9 cellular contexts compared by ENCODE assay signal in the genomic region with DNA sequence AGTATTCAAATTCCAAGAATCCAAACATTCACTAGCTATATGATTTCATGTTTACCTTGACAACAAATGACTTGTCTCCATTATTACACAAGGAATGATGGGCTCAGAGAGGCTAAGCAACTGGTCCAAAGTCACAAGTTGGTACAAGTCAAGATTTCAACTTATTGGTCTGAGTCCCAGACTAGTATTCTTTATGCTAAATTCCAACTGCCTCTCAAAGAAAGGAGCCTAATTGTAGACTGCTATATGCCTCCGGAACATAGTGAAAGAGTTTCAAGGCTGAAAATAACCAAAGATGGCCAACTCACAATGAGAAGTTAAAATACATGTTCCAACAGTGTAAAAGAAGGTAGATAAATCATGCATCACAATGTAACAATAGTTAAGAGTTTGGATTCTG. TPM values are rescaled to one million over a fixed set of nuclear protein-coding genes. Genes with fewer than 3 reads are reported as not detected.
A peak's percentile ranks its signal among the peaks of the same experiment; 100 is the strongest.
DNase-seq lines count a peak whose midpoint lies in the region; ATAC-seq and TF ChIP-seq lines count a peak whose summit lies in the region.
"Had no signal": no experiment of that assay in that cellular context is flagged by ENCODE, and none has a peak within 500 bp of the region (broad histone marks: within the 10 kb centered on the region; RNA-seq: fewer than 3 reads in every experiment).

No MANE protein-coding gene starts in this region.

- CTCF ChIA-PET in activated naive CD4-positive, alpha-beta T cell treated with anti-CD3 and anti-CD28 coated beads, Interleukin-2, amount 10 ng/mL, durations not matched to agents 7 days and 5 days (lab: Charles Lee): interaction anchor here (0.7 to 1.7 kb wide), 5 partner anchors 8 to 432 kb away, joined by 3 to 7 read pairs (median 3); a partner anchor contains a TSS

- H3K36me3 ChIP-seq in ascending aorta: peaks cover 0 to 21% of the 10 kb centered on the region in 2 donors

- peak overlapping the region; percentile 87 for H3K27ac Mint-ChIP-seq in activated naive CD4-positive, alpha-beta T cell treated with anti-CD3 and anti-CD28 coated beads, Interleukin-2, amount 10 ng/mL, durations not matched to agents 7 days and 5 days
- peak overlapping the region; percentile 62 for H3K27ac Mint-ChIP-seq in memory B cell
- H3K27ac Mint-ChIP-seq in type B pancreatic cell: peak overlapping the region; percentile 37

- H3K9me3 ChIP-seq in ascending aorta: no peaks in the 10 kb centered on the region

- no peaks in the 10 kb centered on the region for H3K27me3 Mint-ChIP-seq in activated naive CD4-positive, alpha-beta T cell treated with anti-CD3 and anti-CD28 coated beads, Interleukin-2, amount 10 ng/mL, durations not matched to agents 7 days and 5 days
- no peaks in the 10 kb centered on the region for H3K27me3 Mint-ChIP-seq in memory B cell
- no peaks in the 10 kb centered on the region for H3K27me3 Mint-ChIP-seq in type B pancreatic cell

- H3K9me3 Mint-ChIP-seq in activated naive CD4-positive, alpha-beta T cell treated with anti-CD3 and anti-CD28 coated beads, Interleukin-2, amount 10 ng/mL, durations not matched to agents 7 days and 5 days: no peaks in the 10 kb centered on the region
- H3K9me3 Mint-ChIP-seq in memory B cell (no peaks in the 10 kb centered on the region), type B pancreatic cell (peaks cover 5% of the 10 kb centered on the region)

- no peaks in the 10 kb centered on the region for H3K27me3 ChIP-seq in ascending aorta

- H3K4me1 ChIP-seq in ascending aorta: peaks cover 8 to 41% of the 10 kb centered on the region in 2 donors

- DNase-seq in activated naive CD4-positive, alpha-beta T cell treated with anti-CD3 and anti-CD28 coated beads, Interleukin-2, amount 10 ng/mL, durations not matched to agents 7 days and 5 days: no peak
- DNase-seq in activated naive CD4-positive, alpha-beta T cell treated with Interleukin-2 at 50 U/mL for 16 hours: no peak
- DNase-seq in ascending aorta (ENCODE audit: low spot score in 2 of 2) (no peak), memory B cell (ENCODE audit: low spot score in 2 of 2) (no peak), type B pancreatic cell (ENCODE audit: extremely low spot score, unreplicated experiment) (no peak), NCI-H1105 treated with DMSO at 0.1 percent for 48 hours (lab: John Stamatoyannopoulos, UW) (no peak)
- no peak for DNase-seq in stimulated activated CD8-positive, alpha-beta memory T cell treated with anti-CD3 and anti-CD28 coated beads, Interleukin-4, amount 100 ng/mL, for 48 hours
- DNase-seq: NCI-H2227 treated with DMSO at 0.1 percent for 48 hours had no signal

- H3K4me1 Mint-ChIP-seq in activated naive CD4-positive, alpha-beta T cell treated with anti-CD3 and anti-CD28 coated beads, Interleukin-2, amount 10 ng/mL, durations not matched to agents 7 days and 5 days: peaks cover 60% of the 10 kb centered on the region
- peaks cover 53% of the 10 kb centered on the region for H3K4me1 Mint-ChIP-seq in memory B cell
- peaks cover 71% of the 10 kb centered on the region for H3K4me1 Mint-ChIP-seq in type B pancreatic cell (ENCODE audit: unreplicated experiment)

- peak overlapping the region; percentile 1 to 14 for H3K27ac ChIP-seq in ascending aorta

- peaks cover 84% of the 10 kb centered on the region for H3K36me3 Mint-ChIP-seq in activated naive CD4-positive, alpha-beta T cell treated with anti-CD3 and anti-CD28 coated beads, Interleukin-2, amount 10 ng/mL, durations not matched to agents 7 days and 5 days
- peaks cover 33% of the 10 kb centered on the region for H3K36me3 Mint-ChIP-seq in memory B cell
- peaks cover 59% of the 10 kb centered on the region for H3K36me3 Mint-ChIP-seq in type B pancreatic cell

- H3K4me3 Mint-ChIP-seq in activated naive CD4-positive, alpha-beta T cell treated with anti-CD3 and anti-CD28 coated beads, Interleukin-2, amount 10 ng/mL, durations not matched to agents 7 days and 5 days: peak overlapping the region; percentile 100
- H3K4me3 Mint-ChIP-seq in memory B cell: peak overlapping the region; percentile 100
- H3K4me3 Mint-ChIP-seq in type B pancreatic cell: peak overlapping the region; percentile 97

- peak overlapping the region; percentile 94 to 95 for H3K4me3 ChIP-seq in ascending aorta

- no peak for TF ChIP-seq CTCF in ascending aorta (IDR thresholded peaks at IDR 0.05)
- TF ChIP-seq CTCF in type B pancreatic cell (conservative IDR thresholded peaks at IDR 0.05): no peak

- no peak for ATAC-seq in memory B cell (ENCODE audit: low read depth)
- no peak for ATAC-seq in GM21619 (IDR thresholded peaks at IDR 0.05; ENCODE audit: unreplicated experiment)

- intact Hi-C loops in ascending aorta (cut with DNase I): no loop called here

RNA-seq across cellular contexts. Expression of a gene that starts 7.5 kb away (rescaled TPM):
- total RNA-seq in ascending aorta: 17.3 TPM
- total RNA-seq in type B pancreatic cell (ENCODE audit: low replicate concordance): 111 and 116 TPM in 2 replicates

Comparison
In these comparisons a context has a peak if more than half of its experiments do, and no peak if none do; other contexts are left out.
1. H3K27ac Mint-ChIP-seq: peak in every context shown above with its lines; median percentile 87 in activated naive CD4-positive, alpha-beta T cell treated with anti-CD3 and anti-CD28 coated beads, Interleukin-2, amount 10 ng/mL, durations not matched to agents 7 days and 5 days; 62 in memory B cell; 37 in type B pancreatic cell.